11 cellular contexts compared by ENCODE assay signal in the genomic region with DNA sequence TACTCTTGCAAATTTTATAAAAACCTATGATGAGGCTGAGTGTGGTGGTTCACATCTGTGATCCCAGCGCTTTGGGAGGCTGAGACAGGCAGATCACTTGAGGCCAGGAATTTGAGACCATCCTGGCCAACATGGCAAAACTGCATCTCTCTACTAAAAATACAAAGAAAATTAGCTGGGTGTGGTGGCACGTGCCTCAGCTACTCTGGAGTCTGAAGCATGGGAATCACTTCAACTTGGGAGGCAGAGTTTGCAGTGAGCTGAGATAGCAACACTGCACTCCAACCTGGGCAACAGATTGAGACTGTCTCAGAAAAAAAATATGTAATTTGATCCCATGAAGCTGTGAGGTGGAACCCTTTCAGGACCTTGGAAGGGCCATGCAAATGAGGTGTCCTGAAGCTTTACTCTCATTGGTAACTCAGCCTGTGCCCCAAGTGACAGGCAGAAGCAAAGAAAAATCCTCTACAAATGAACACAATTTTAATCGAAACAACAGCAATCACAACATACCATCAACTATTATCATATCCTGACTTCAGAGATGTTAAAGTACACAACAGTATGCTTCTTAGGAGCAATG.
DNase-seq lines count a peak whose midpoint lies in the region; ATAC-seq, FAIRE-seq and TF ChIP-seq lines count a peak whose summit lies in the region.
"Had no signal": no experiment of that assay in that cellular context is flagged by ENCODE, and none has a peak within 500 bp of the region (broad histone marks: within the 10 kb centered on the region; RNA-seq: fewer than 3 reads in every experiment).

No MANE protein-coding gene starts in this region.

- POLR2A ChIA-PET in RWPE1 (lab: Yijun Ruan, JAX; ENCODE audit: low non-redundant PET) = no interaction called here
- POLR2A ChIA-PET in activated CD8-positive, alpha-beta T cell treated with anti-CD3 and anti-CD28 coated beads for 36 hours (lab: Charles Lee) = interaction anchor here (0.8 to 8.8 kb wide), 3 partner anchors 9 to 107 kb away, joined by 3 to 87 read pairs (median 3); a partner anchor contains a TSS

- ATAC-seq in activated CD8-positive, alpha-beta T cell treated with anti-CD3 and anti-CD28 coated beads for 36 hours = no peak
- ATAC-seq in HG02759 (IDR thresholded peaks at IDR 0.05; ENCODE audit: unreplicated experiment) = no peak
- ATAC-seq: activated CD4-positive, alpha-beta T cell treated with anti-CD3 and anti-CD28 coated beads for 36 hours had no signal

- H3K27me3 Mint-ChIP-seq in activated CD8-positive, alpha-beta T cell treated with anti-CD3 and anti-CD28 coated beads for 36 hours = no peaks in the 10 kb centered on the region
- H3K27me3 Mint-ChIP-seq: activated CD4-positive, alpha-beta T cell treated with anti-CD3 and anti-CD28 coated beads for 36 hours had no signal

- H3K36me3 Mint-ChIP-seq in activated CD8-positive, alpha-beta T cell treated with anti-CD3 and anti-CD28 coated beads for 36 hours (ENCODE audit: low read depth) = no peaks in the 10 kb centered on the region

- intact Hi-C loops in activated CD8-positive, alpha-beta T cell treated with anti-CD3 and anti-CD28 coated beads for 36 hours (cut with micrococcal nuclease) = no loop called here

- no peaks in the 10 kb centered on the region for H3K9me3 Mint-ChIP-seq in activated CD8-positive, alpha-beta T cell treated with anti-CD3 and anti-CD28 coated beads for 36 hours

- no peak for TF ChIP-seq CTCF in RWPE1 (conservative IDR thresholded peaks at IDR 0.05; ENCODE audit: low read depth)
- no peak for TF ChIP-seq CTCF in fibroblast of villous mesenchyme (IDR thresholded peaks at IDR 0.05; ENCODE audit: insufficient read depth, low read depth, low read length)
- no peak for TF ChIP-seq CTCF in activated CD8-positive, alpha-beta T cell treated with anti-CD3 and anti-CD28 coated beads for 36 hours (IDR thresholded peaks at IDR 0.05)

- H3K27ac ChIP-seq in RWPE1 = no peak overlapping the region

- CTCF ChIA-PET in RWPE1 (lab: Yijun Ruan, JAX) = interaction anchor here (0.7 kb wide), 1 partner anchor 15 kb away, joined by 3 read pairs; no protein-coding TSS in a partner anchor
- CTCF ChIA-PET in activated CD8-positive, alpha-beta T cell treated with anti-CD3 and anti-CD28 coated beads for 36 hours (lab: Charles Lee) = interaction anchor here (0.8 to 6.5 kb wide), 29 partner anchors 8 to 330 kb away, joined by 3 to 89 read pairs (median 5); a partner anchor contains a TSS

- in situ Hi-C loops in ACHN (cut with HindIII; ENCODE audit: low pct_ligation_motif_present, low pct_unique_long_range_greater_than_20kb, low sequenced_read_pairs) = no loop called here

- H3K4me1 Mint-ChIP-seq in activated CD8-positive, alpha-beta T cell treated with anti-CD3 and anti-CD28 coated beads for 36 hours (ENCODE audit: low read depth) = peaks cover 58% of the 10 kb centered on the region

- H3K4me3 ChIP-seq in fibroblast of villous mesenchyme (ENCODE audit: low read depth, low read length) = no peak overlapping the region

- no peak for TF ChIP-seq POLR2A in GM12892 (IDR thresholded peaks at IDR 0.05; ENCODE audit: low read depth, low read length)

- DNase-seq in ACHN = peak; percentile 53
- DNase-seq in GM12892 (ENCODE audit: insufficient read length) = no peak
- peak; percentile 34 for DNase-seq in RWPE1 (ENCODE audit: low spot score)
- DNase-seq in fibroblast of villous mesenchyme (ENCODE audit: low read depth) = peak; percentile 74
- DNase-seq in NCI-H446 treated with DMSO at 0.1 percent for 48 hours (lab: John Stamatoyannopoulos, UW) = no peak
- no peak for DNase-seq in occipital lobe (lab: John Stamatoyannopoulos, UW)
- no peak for DNase-seq in activated CD8-positive, alpha-beta T cell treated with anti-CD3 and anti-CD28 coated beads for 36 hours
- DNase-seq: activated CD4-positive, alpha-beta T cell treated with anti-CD3 and anti-CD28 coated beads for 36 hours; NCI-H146; stimulated activated naive CD4-positive, alpha-beta T cell treated with Interleukin-2 at 50 U/mL for 16 hours had no signal

- no peak overlapping the region for H3K27ac Mint-ChIP-seq in activated CD8-positive, alpha-beta T cell treated with anti-CD3 and anti-CD28 coated beads for 36 hours
- H3K27ac Mint-ChIP-seq: activated CD4-positive, alpha-beta T cell treated with anti-CD3 and anti-CD28 coated beads for 36 hours had no signal

- FAIRE-seq in GM12892 (lab: Jason Lieb, UNC) = peak; percentile 46

- no peak overlapping the region for H3K4me3 Mint-ChIP-seq in activated CD8-positive, alpha-beta T cell treated with anti-CD3 and anti-CD28 coated beads for 36 hours
- H3K4me3 Mint-ChIP-seq: activated CD4-positive, alpha-beta T cell treated with anti-CD3 and anti-CD28 coated beads for 36 hours had no signal

Comparison
In these comparisons a context has a peak if more than half of its experiments do, and no peak if none do; other contexts are left out.
1. DNase-seq: peak in ACHN (single experiment), RWPE1 (single experiment) and fibroblast of villous mesenchyme (single experiment); none in GM12892 (single experiment), NCI-H446 treated with DMSO at 0.1 percent for 48 hours (single experiment), occipital lobe (single experiment) and activated CD8-positive, alpha-beta T cell treated with anti-CD3 and anti-CD28 coated beads for 36 hours (single experiment).